Comparison of ENCODE assay signal across 16 cellular contexts in the genomic region with DNA sequence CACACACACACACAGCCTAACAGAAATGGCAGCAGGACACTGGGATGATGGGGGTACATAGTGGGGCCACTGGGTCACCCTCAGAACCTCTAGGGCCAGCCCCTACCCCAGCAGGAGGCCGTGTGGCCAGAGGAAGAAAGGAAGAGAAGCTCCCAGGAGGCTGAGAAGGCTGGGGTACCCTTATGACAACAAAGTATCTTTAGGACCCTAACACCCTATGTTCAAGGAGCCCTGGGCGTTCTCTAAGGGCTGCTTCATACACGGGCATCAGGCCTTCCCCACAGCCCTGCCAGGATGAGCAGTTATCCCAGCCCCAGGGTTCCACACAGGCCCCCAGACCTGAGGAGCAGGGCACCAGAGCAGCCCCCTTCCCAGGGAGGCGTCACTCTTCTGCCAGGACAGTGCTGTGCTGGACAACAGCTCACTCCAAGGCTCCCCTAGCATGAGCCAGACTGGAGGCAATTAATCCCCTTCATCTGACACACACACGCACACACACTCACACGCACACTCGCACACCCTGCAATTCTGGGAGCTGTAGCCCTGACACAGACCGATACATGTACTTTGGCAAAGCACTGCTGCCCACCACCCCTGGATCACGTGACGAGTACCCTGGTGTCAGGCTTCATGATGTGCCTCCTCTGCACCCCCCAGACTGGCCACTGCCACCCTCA.
A peak's percentile ranks its signal among the peaks of the same experiment; 100 is the strongest.
DNase-seq lines count a peak whose midpoint lies in the region; ATAC-seq, FAIRE-seq and TF ChIP-seq lines count a peak whose summit lies in the region.
"Had no signal": no experiment of that assay in that cellular context is flagged by ENCODE, and none has a peak within 500 bp of the region (broad histone marks: within the 10 kb centered on the region; RNA-seq: fewer than 3 reads in every experiment).

No MANE protein-coding gene starts in this region.

- no peak for FAIRE-seq in K562 (lab: Jason Lieb, UNC)
- FAIRE-seq: G401.6, GM12891, pancreas had no signal

- H3K27ac Mint-ChIP-seq in neural crest cell (ENCODE audit: unreplicated experiment) (peak overlapping the region; percentile 81), glutamatergic neuron (ENCODE audit: unreplicated experiment) (no peak overlapping the region)
- no peak overlapping the region for H3K27ac Mint-ChIP-seq in CD4-positive, alpha-beta memory T cell

- H3K79me2 ChIP-seq in K562 (ENCODE audit: control insufficient read depth, insufficient read depth, low read length), result peaks cover 5% of the 10 kb centered on the region; the same call in 1 of the 3 replicates

- no peak overlapping the region for H2AFZ ChIP-seq in K562 (ENCODE audit: low read depth, low read length)

- DNase-seq in K562 (ENCODE audit: extremely low read depth in 1 of 4, low spot score in 3 of 4), result no peak
- no peak for DNase-seq in neural crest cell (ENCODE audit: low read depth, low spot score)
- no peak for DNase-seq in thyroid gland
- DNase-seq in CD4-positive, alpha-beta memory T cell, result no peak
- DNase-seq in glutamatergic neuron, result no peak
- no peak for DNase-seq in stimulated activated naive CD4-positive, alpha-beta T cell treated with Interleukin-2 at 50 U/mL for 16 hours (lab: John Stamatoyannopoulos, UW)
- DNase-seq: activated CD4-positive, CD25-positive, alpha-beta regulatory T cell; activated effector memory CD4-positive, alpha-beta T cell treated with Interleukin-2 at 50 U/mL for 16 hours; GOT3; NK-92 treated with Interleukin-12 subunit alpha and Interleukin-12 subunit beta, amount 100 ng/mL, for 24 hours; stimulated activated naive CD4-positive, alpha-beta T cell; T-helper 2 cell had no signal

- H3K4me3 Mint-ChIP-seq in neural crest cell, result no peak overlapping the region
- no peak overlapping the region for H3K4me3 Mint-ChIP-seq in CD4-positive, alpha-beta memory T cell
- no peak overlapping the region for H3K4me3 Mint-ChIP-seq in glutamatergic neuron (ENCODE audit: unreplicated experiment)

- H3K4me1 Mint-ChIP-seq in neural crest cell, result peaks cover 38% of the 10 kb centered on the region
- no peaks in the 10 kb centered on the region for H3K4me1 Mint-ChIP-seq in CD4-positive, alpha-beta memory T cell
- peaks cover 25% of the 10 kb centered on the region for H3K4me1 Mint-ChIP-seq in glutamatergic neuron (ENCODE audit: low read depth, unreplicated experiment)

- H3K9ac ChIP-seq in K562 (ENCODE audit: insufficient read depth in 1 of 2, low read depth in 2 of 2, low read length in 2 of 2), result peak overlapping the region; percentile 69 to 81; a peak in 3 of 4 replicates

- peak overlapping the region; percentile 77 for H3K4me2 ChIP-seq in K562 (ENCODE audit: insufficient read depth, low read length)

- intact Hi-C loops in K562 (cut with micrococcal nuclease) (no loop called here), thyroid gland (cut with DNase I) (no loop called here)
- intact Hi-C loops in CD4-positive, alpha-beta memory T cell (cut with micrococcal nuclease), result no loop called here

- BruUV-seq in K562 (replicated peaks; lab: Mats Ljungman, UMichigan), result no TSS peak

- POLR2A ChIA-PET in K562 (lab: Yijun Ruan, JAX), result interaction anchor here (0.7 kb wide), 1 partner anchor 16 kb away, joined by 5 read pairs; no protein-coding TSS in a partner anchor
- POLR2A ChIA-PET in CD4-positive, alpha-beta memory T cell (lab: Charles Lee; ENCODE audit: partially characterized antibody), result no interaction called here

- ATAC-seq in K562 (no peak), gastroesophageal sphincter (no peak)

- H3K27me3 ChIP-seq in K562 (ENCODE audit: control insufficient read depth in 2 of 2, insufficient read depth in 2 of 2, low read length in 2 of 2) (no peaks in the 10 kb centered on the region), gastroesophageal sphincter (no peaks in the 10 kb centered on the region), thyroid gland (no peaks in the 10 kb centered on the region)
- no peaks in the 10 kb centered on the region for H3K27me3 ChIP-seq in CD4-positive, alpha-beta memory T cell (ENCODE audit: insufficient read depth, low read length)
- H3K27me3 ChIP-seq: pancreas had no signal

- no peak for TF ChIP-seq CTCF in K562 (IDR thresholded peaks at IDR 0.05 in 2 of 3, conservative IDR thresholded peaks at IDR 0.05 in 1 of 3; ENCODE audit: insufficient read depth in 2 of 3, low read depth in 1 of 3, low read length in 3 of 3)
- no peak for TF ChIP-seq CTCF in gastroesophageal sphincter (IDR thresholded peaks at IDR 0.05)
- no peak for TF ChIP-seq CTCF in neural crest cell (conservative IDR thresholded peaks at IDR 0.05)
- no peak for TF ChIP-seq CTCF in thyroid gland (IDR thresholded peaks at IDR 0.05)
- TF ChIP-seq CTCF in glutamatergic neuron (IDR thresholded peaks at IDR 0.05; ENCODE audit: partially characterized antibody, unreplicated experiment), result no peak

- CTCF ChIA-PET in K562 (lab: Yijun Ruan, JAX; ENCODE audit: low intra/inter-chr PET ratio), result no interaction called here
- CTCF ChIA-PET in CD4-positive, alpha-beta memory T cell (lab: Charles Lee; ENCODE audit: partially characterized antibody), result no interaction called here

- TF ChIP-seq POLR2A in K562 (conservative IDR thresholded peaks at IDR 0.05), result no peak
- peak in 1 of 2 donors; percentile 17 for TF ChIP-seq POLR2A in gastroesophageal sphincter (IDR thresholded peaks at IDR 0.05)
- no peak for TF ChIP-seq POLR2A in thyroid gland (IDR thresholded peaks at IDR 0.05)

- in situ Hi-C loops in K562 (cut with MboI), result no loop called here

- H3K36me3 ChIP-seq in K562 (ENCODE audit: control insufficient read depth, insufficient read depth, low read length) (no peaks in the 10 kb centered on the region), gastroesophageal sphincter (peaks cover 0 to 65% of the 10 kb centered on the region in 2 donors), thyroid gland (peaks cover 20 to 21% of the 10 kb centered on the region in 2 donors)
- no peaks in the 10 kb centered on the region for H3K36me3 ChIP-seq in CD4-positive, alpha-beta memory T cell (ENCODE audit: insufficient read depth, low read length)

- peaks cover 4% of the 10 kb centered on the region for H3K9me3 ChIP-seq in K562 (replicated peaks; ENCODE audit: control insufficient read depth, insufficient read depth, low read depth, low read length)
- H3K9me3 ChIP-seq in gastroesophageal sphincter, result no peaks in the 10 kb centered on the region
- H3K9me3 ChIP-seq in thyroid gland, result no peaks in the 10 kb centered on the region
- no peaks in the 10 kb centered on the region for H3K9me3 ChIP-seq in CD4-positive, alpha-beta memory T cell (ENCODE audit: control insufficient read depth in 1 of 2, low read length in 2 of 2)
- H3K9me3 ChIP-seq: pancreas had no signal

- H3K4me1 ChIP-seq in K562 (replicated peaks in 1 of 2; ENCODE audit: control insufficient read depth in 2 of 2, insufficient read depth in 2 of 2, low read length in 2 of 2), result peaks cover 32 to 50% of the 10 kb centered on the region in 2 experiments; a peak in 4 of 5 replicates
- H3K4me1 ChIP-seq in gastroesophageal sphincter, result peaks cover 14 to 100% (median 89%) of the 10 kb centered on the region in 3 donors
- H3K4me1 ChIP-seq in thyroid gland, result peaks cover 29 to 43% of the 10 kb centered on the region in 2 donors
- H3K4me1 ChIP-seq in CD4-positive, alpha-beta memory T cell (ENCODE audit: insufficient read depth, low read length), result no peaks in the 10 kb centered on the region
- H3K4me1 ChIP-seq: pancreas had no signal

- no peaks in the 10 kb centered on the region for H3K9me3 Mint-ChIP-seq in neural crest cell
- no peaks in the 10 kb centered on the region for H3K9me3 Mint-ChIP-seq in CD4-positive, alpha-beta memory T cell
- H3K9me3 Mint-ChIP-seq in glutamatergic neuron (ENCODE audit: unreplicated experiment), result peaks cover 2% of the 10 kb centered on the region

- no peaks in the 10 kb centered on the region for H3K36me3 Mint-ChIP-seq in neural crest cell (ENCODE audit: low read depth)
- no peaks in the 10 kb centered on the region for H3K36me3 Mint-ChIP-seq in CD4-positive, alpha-beta memory T cell
- H3K36me3 Mint-ChIP-seq in glutamatergic neuron (ENCODE audit: unreplicated experiment), result no peaks in the 10 kb centered on the region

- TF ChIP-seq EP300 in K562 (IDR thresholded peaks at IDR 0.05; ENCODE audit: low read length), result no peak
- TF ChIP-seq EP300 in gastroesophageal sphincter (IDR thresholded peaks at IDR 0.05), result no peak

- no peak for TF ChIP-seq RAD21 in K562 (CRISPR knock-in tag; conservative IDR thresholded peaks at IDR 0.05 in 1 of 2, IDR thresholded peaks at IDR 0.05 in 1 of 2)

- H3K9me1 ChIP-seq in K562 (ENCODE audit: control insufficient read depth, insufficient read depth, low read length), result no peaks in the 10 kb centered on the region

- no peak overlapping the region for H3K4me3 ChIP-seq in K562
- no peak overlapping the region for H3K4me3 ChIP-seq in gastroesophageal sphincter
- H3K4me3 ChIP-seq in thyroid gland (replicated peaks in 1 of 3), result no peak overlapping the region
- H3K4me3 ChIP-seq in CD4-positive, alpha-beta memory T cell (ENCODE audit: low read length in 2 of 2), result no peak overlapping the region
- H3K4me3 ChIP-seq: pancreas had no signal

- H3K27ac ChIP-seq in K562 (ENCODE audit: extremely low read depth, low read depth, low read length) (no peak overlapping the region; the same call in 2 of the 3 replicates), gastroesophageal sphincter (peak overlapping the region; percentile 83 to 93 (median 90)), thyroid gland (peak overlapping the region; percentile 17 to 88 (median 81))
- no peak overlapping the region for H3K27ac ChIP-seq in CD4-positive, alpha-beta memory T cell (ENCODE audit: low read depth, low read length)
- H3K27ac ChIP-seq: pancreas had no signal

- H3K27me3 Mint-ChIP-seq in neural crest cell (ENCODE audit: low read depth), result no peaks in the 10 kb centered on the region
- H3K27me3 Mint-ChIP-seq in CD4-positive, alpha-beta memory T cell, result peaks cover 0 to 10% of the 10 kb centered on the region in 2 donors
- H3K27me3 Mint-ChIP-seq in glutamatergic neuron (ENCODE audit: unreplicated experiment), result peaks cover 4% of the 10 kb centered on the region

- H4K20me1 ChIP-seq in K562 (replicated peaks; ENCODE audit: control insufficient read depth, insufficient read depth, low read length), result no peaks in the 10 kb centered on the region

- 34% methylated on average over 8 of the region's 10 CpGs for WGBS in K562 (ENCODE audit: insufficient coverage, low coverage, missing lambda C conversion rate)
- WGBS in gastroesophageal sphincter (ENCODE audit: low coverage in 1 of 2), 2 donors, result 16% methylated on average over 5 of the region's 10 CpGs; no CpG with 5 or more reads in 1 of the 2 donors
- WGBS in thyroid gland, 2 donors, result 89 to 92% methylated on average over 10 of the region's 10 CpGs

TF ChIP-seq in K562, 482 proteins besides CTCF, POLR2A, EP300 and RAD21 (continues in another document):
- TF ChIP-seq, protein P1, sequence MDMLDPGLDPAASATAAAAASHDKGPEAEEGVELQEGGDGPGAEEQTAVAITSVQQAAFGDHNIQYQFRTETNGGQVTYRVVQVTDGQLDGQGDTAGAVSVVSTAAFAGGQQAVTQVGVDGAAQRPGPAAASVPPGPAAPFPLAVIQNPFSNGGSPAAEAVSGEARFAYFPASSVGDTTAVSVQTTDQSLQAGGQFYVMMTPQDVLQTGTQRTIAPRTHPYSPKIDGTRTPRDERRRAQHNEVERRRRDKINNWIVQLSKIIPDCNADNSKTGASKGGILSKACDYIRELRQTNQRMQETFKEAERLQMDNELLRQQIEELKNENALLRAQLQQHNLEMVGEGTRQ (CRISPR knock-in tag; IDR thresholded peaks at IDR 0.05), result 0 out of 2 replicates have a peak, but pooled peaks have one; percentile 7
- TF ChIP-seq BHLHE40 (IDR thresholded peaks at IDR 0.05; ENCODE audit: low read length), result no peak

Comparison
In these comparisons a context has a peak if more than half of its experiments do, and no peak if none do; other contexts are left out.
1. H3K27ac ChIP-seq: peak in gastroesophageal sphincter (4 of 4) and thyroid gland (3 of 3); none in K562 (single experiment) and CD4-positive, alpha-beta memory T cell (single experiment).